17 cellular contexts compared by ENCODE assay signal in the genomic region with DNA sequence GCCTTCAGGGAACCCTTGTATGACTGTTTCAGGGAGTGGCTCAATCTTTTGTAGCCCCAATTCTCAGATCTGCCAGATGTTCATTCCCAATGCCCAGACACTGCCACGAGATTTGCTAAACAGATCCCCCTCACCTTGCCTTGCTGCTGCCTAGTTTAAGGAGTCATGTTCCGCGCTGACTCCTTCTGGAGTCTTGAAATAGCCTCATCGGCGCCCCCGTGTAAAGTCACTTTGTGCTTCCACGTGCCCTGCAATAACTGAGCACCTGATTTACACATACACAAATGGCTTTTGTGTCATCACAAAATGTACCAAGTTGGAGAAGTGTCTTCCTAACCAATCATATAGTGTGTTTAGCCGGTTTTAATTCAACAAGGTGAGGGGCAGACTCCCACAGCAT.
DNase-seq lines count a peak whose midpoint lies in the region; ATAC-seq, FAIRE-seq and TF ChIP-seq lines count a peak whose summit lies in the region.
"Had no signal": no experiment of that assay in that cellular context is flagged by ENCODE, and none has a peak within 500 bp of the region (broad histone marks: within the 10 kb centered on the region; RNA-seq: fewer than 3 reads in every experiment).

No MANE protein-coding gene starts in this region.

- TF ChIP-seq CTCF in A549 (IDR thresholded peaks at IDR 0.05) (no peak), RWPE1 (conservative IDR thresholded peaks at IDR 0.05; ENCODE audit: low read depth) (no peak), glutamatergic neuron (IDR thresholded peaks at IDR 0.05; ENCODE audit: partially characterized antibody, unreplicated experiment) (no peak), progenitor cell of endocrine pancreas (IDR thresholded peaks at IDR 0.05; ENCODE audit: unreplicated experiment) (no peak)

- H3K4me3 Mint-ChIP-seq in glutamatergic neuron (ENCODE audit: unreplicated experiment) (no peak overlapping the region), progenitor cell of endocrine pancreas (ENCODE audit: low read depth) (no peak overlapping the region)

- TF ChIP-seq EP300 in A549 (IDR thresholded peaks at IDR 0.05), result no peak

- peaks cover 14% of the 10 kb centered on the region for H3K27me3 Mint-ChIP-seq in glutamatergic neuron (ENCODE audit: unreplicated experiment)
- no peaks in the 10 kb centered on the region for H3K27me3 Mint-ChIP-seq in progenitor cell of endocrine pancreas

- no peaks in the 10 kb centered on the region for H3K9me3 ChIP-seq in A549
- H3K9me3 ChIP-seq: BLaER1, mucosa of descending colon had no signal

- H3K4me2 ChIP-seq in A549, result peak overlapping the region; percentile 85; the same call in 2 of the 3 replicates
- H3K4me2 ChIP-seq: BLaER1 had no signal

- H3K27ac Mint-ChIP-seq in glutamatergic neuron (ENCODE audit: unreplicated experiment) (peak overlapping the region; percentile 72), progenitor cell of endocrine pancreas (peak overlapping the region; percentile 61)

- H3K9me3 Mint-ChIP-seq in glutamatergic neuron (ENCODE audit: unreplicated experiment), result peaks cover 14% of the 10 kb centered on the region
- no peaks in the 10 kb centered on the region for H3K9me3 Mint-ChIP-seq in progenitor cell of endocrine pancreas (ENCODE audit: low read depth)

- H3K4me1 ChIP-seq in A549, result peaks cover 43% of the 10 kb centered on the region

- no peak for FAIRE-seq in A549 (lab: Jason Lieb, UNC)
- FAIRE-seq: GM12891, HTR-8/SVneo, RCC 7860 had no signal

- H3K27ac ChIP-seq in A549 (peak overlapping the region in 1 of 2 experiments; percentile 80; a peak in 3 of 6 replicates), RWPE1 (peak overlapping the region; percentile 95)
- H3K27ac ChIP-seq: BLaER1 had no signal

- DNase-seq in A549 (ENCODE audit: low read depth in 1 of 2, low spot score in 1 of 2), result no peak
- DNase-seq in RWPE1 (ENCODE audit: low spot score), result no peak
- no peak for DNase-seq in glutamatergic neuron
- no peak for DNase-seq in progenitor cell of endocrine pancreas (ENCODE audit: low spot score, unreplicated experiment)
- DNase-seq in NCI-H1436 treated with DMSO at 0.1 percent for 48 hours (lab: John Stamatoyannopoulos, UW), result no peak
- DNase-seq: DND-41, hippocampal formation, mucosa of descending colon, NCI-H1048, NCI-H446 had no signal

- POLR2A ChIA-PET in A549 (lab: Yijun Ruan, JAX) (no interaction called here), RWPE1 (lab: Yijun Ruan, JAX; ENCODE audit: low non-redundant PET) (no interaction called here)

- H3K36me3 Mint-ChIP-seq in glutamatergic neuron (ENCODE audit: unreplicated experiment), result peaks cover 5% of the 10 kb centered on the region
- peaks cover 10% of the 10 kb centered on the region for H3K36me3 Mint-ChIP-seq in progenitor cell of endocrine pancreas (ENCODE audit: insufficient read depth)

- CTCF ChIA-PET in A549 (lab: Yijun Ruan, JAX), result interaction anchor here (0.6 to 27.5 kb wide), 3 partner anchors 16 to 259 kb away, joined by 3 to 737 read pairs (median 15); a partner anchor contains a TSS
- CTCF ChIA-PET in RWPE1 (lab: Yijun Ruan, JAX), result interaction anchor here (1.0 to 3.0 kb wide), 2 partner anchors 10 to 16 kb away, joined by 3 to 12 read pairs; no protein-coding TSS in a partner anchor

- H3K4me3 ChIP-seq in A549, result no peak overlapping the region
- H3K4me3 ChIP-seq: BLaER1, mucosa of descending colon had no signal

- ATAC-seq in A549 (no peak), HG03196 (IDR thresholded peaks at IDR 0.05; ENCODE audit: unreplicated experiment) (no peak), HG02588 (IDR thresholded peaks at IDR 0.05; ENCODE audit: unreplicated experiment) (no peak), GM21529 (IDR thresholded peaks at IDR 0.05; ENCODE audit: unreplicated experiment) (no peak)
- ATAC-seq: mucosa of descending colon had no signal

- no peak for TF ChIP-seq POLR2A in A549 (IDR thresholded peaks at IDR 0.05; ENCODE audit: low read length)

- H3K4me1 Mint-ChIP-seq in glutamatergic neuron (ENCODE audit: low read depth, unreplicated experiment) (peaks cover 46% of the 10 kb centered on the region), progenitor cell of endocrine pancreas (ENCODE audit: low read depth) (peaks cover 10% of the 10 kb centered on the region)

- WGBS in A549 (ENCODE audit: missing lambda C conversion rate), result 89% methylated on average over 8 of the region's 8 CpGs

- TF ChIP-seq RAD21 in A549 (conservative IDR thresholded peaks at IDR 0.05 in 1 of 2, IDR thresholded peaks at IDR 0.05 in 1 of 2), result no peak

TF ChIP-seq in A549, 52 proteins besides CTCF, POLR2A, EP300 and RAD21:
- TF ChIP-seq, protein P1, sequence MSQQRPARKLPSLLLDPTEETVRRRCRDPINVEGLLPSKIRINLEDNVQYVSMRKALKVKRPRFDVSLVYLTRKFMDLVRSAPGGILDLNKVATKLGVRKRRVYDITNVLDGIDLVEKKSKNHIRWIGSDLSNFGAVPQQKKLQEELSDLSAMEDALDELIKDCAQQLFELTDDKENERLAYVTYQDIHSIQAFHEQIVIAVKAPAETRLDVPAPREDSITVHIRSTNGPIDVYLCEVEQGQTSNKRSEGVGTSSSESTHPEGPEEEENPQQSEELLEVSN (IDR thresholded peaks at IDR 0.05; ENCODE audit: borderline replicate concordance, low read depth), result no peak
- no peak for TF ChIP-seq TFCP2L1 (CRISPR knock-in tag; IDR thresholded peaks at IDR 0.05)
- TF ChIP-seq CHD4 (IDR thresholded peaks at IDR 0.05; ENCODE audit: borderline replicate concordance), result no peak
- no peak for TF ChIP-seq SMC3 (IDR thresholded peaks at IDR 0.05)
- TF ChIP-seq HEYL (CRISPR knock-in tag; IDR thresholded peaks at IDR 0.05), result no peak
- no peak for TF ChIP-seq HOXA7 (CRISPR knock-in tag; IDR thresholded peaks at IDR 0.05)
- no peak for TF ChIP-seq CBX2 (IDR thresholded peaks at IDR 0.05; ENCODE audit: borderline replicate concordance, low read depth)
- no peak for TF ChIP-seq ZSCAN20 (CRISPR knock-in tag; IDR thresholded peaks at IDR 0.05)
- no peak for TF ChIP-seq KDM1A (IDR thresholded peaks at IDR 0.05; ENCODE audit: low read depth)
- TF ChIP-seq MAZ (IDR thresholded peaks at IDR 0.05; ENCODE audit: borderline replicate concordance, low read depth, low read length), result no peak
- no peak for TF ChIP-seq CEBPB (IDR thresholded peaks at IDR 0.05)
- TF ChIP-seq, protein P2, sequence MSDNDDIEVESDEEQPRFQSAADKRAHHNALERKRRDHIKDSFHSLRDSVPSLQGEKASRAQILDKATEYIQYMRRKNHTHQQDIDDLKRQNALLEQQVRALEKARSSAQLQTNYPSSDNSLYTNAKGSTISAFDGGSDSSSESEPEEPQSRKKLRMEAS (IDR thresholded peaks at IDR 0.05), result no peak
- no peak for TF ChIP-seq NFE2L2 (conservative IDR thresholded peaks at IDR 0.05; ENCODE audit: low read length)
- TF ChIP-seq RFX5 (IDR thresholded peaks at IDR 0.05), result no peak
- no peak for TF ChIP-seq ZC3H11A (IDR thresholded peaks at IDR 0.05)
- no peak for TF ChIP-seq MAFK (IDR thresholded peaks at IDR 0.05; ENCODE audit: partially characterized antibody)
